ENCODE assay signal across 4 cellular contexts in genomic region chr5:159359871-159360270, GRCh38. TPM values are rescaled to one million over a fixed set of nuclear protein-coding genes. Genes with fewer than 3 reads are reported as not detected.
"Had no signal": no experiment of that assay in that cellular context is flagged by ENCODE, and none has a peak within 500 bp of the region (broad histone marks: within the 10 kb centered on the region; RNA-seq: fewer than 3 reads in every experiment).

No MANE protein-coding gene starts in this region.

RNA-seq across cellular contexts. Expression of gene IL12B, which starts 29.6 kb away (rescaled TPM):
- total RNA-seq: HT-29, Right ventricle myocardium superior, SK-MEL-5, T-cell had no signal
